21 cellular contexts compared by ENCODE assay signal in genomic region chr16:24970708-24971107, GRCh38.
"Had no signal": no experiment of that assay in that cellular context is flagged by ENCODE, and none has a peak within 500 bp of the region (broad histone marks: within the 10 kb centered on the region; RNA-seq: fewer than 3 reads in every experiment).

No MANE protein-coding gene starts in this region.

- H3K9me3 ChIP-seq: colonic mucosa, esophagus squamous epithelium, gastroesophageal sphincter, ovary, tibial artery, upper lobe of right lung, vagina had no signal

- H3K4me3 ChIP-seq: colonic mucosa, esophagus squamous epithelium, gastroesophageal sphincter, ovary, tibial artery, upper lobe of right lung, vagina had no signal

- H3K4me3 Mint-ChIP-seq: immature natural killer cell; mesothelial cell of epicardium; natural killer cell; neural crest cell; stimulated activated naive CD8-positive, alpha-beta T cell treated with anti-CD3 and anti-CD28 coated beads, Interleukin-15, Interleukin-2, amounts not matched to agents 100 ng/mL and 50 ng/mL, for 24 hours had no signal

- FAIRE-seq: small intestine had no signal

- ATAC-seq: gastroesophageal sphincter, left colon, natural killer cell, right cardiac atrium, upper lobe of right lung had no signal

- H3K9me3 Mint-ChIP-seq: immature natural killer cell; mesothelial cell of epicardium; natural killer cell; neural crest cell; stimulated activated naive CD8-positive, alpha-beta T cell treated with anti-CD3 and anti-CD28 coated beads, Interleukin-15, Interleukin-2, amounts not matched to agents 100 ng/mL and 50 ng/mL, for 24 hours had no signal

- DNase-seq: colonic mucosa; dermis blood vessel endothelial cell; esophagus squamous epithelium; glutamatergic neuron; immature natural killer cell; left colon; mammary epithelial cell; natural killer cell; ovary; right cardiac atrium; small intestine; stimulated activated CD4-positive, alpha-beta T cell treated with anti-CD3 and anti-CD28 coated beads, Interleukin-12 subunit alpha, Interleukin-12 subunit beta, amount 100 ng/mL, for 4 hours; stimulated activated CD4-positive, alpha-beta T cell treated with anti-CD3 and anti-CD28 coated beads, Interleukin-2, amount 100 ng/mL, for 48 hours; tibial artery; upper lobe of right lung had no signal

- H3K4me1 ChIP-seq: colonic mucosa, esophagus squamous epithelium, upper lobe of right lung had no signal

- H3K36me3 ChIP-seq: ovary had no signal

- H3K4me1 Mint-ChIP-seq: mesothelial cell of epicardium, neural crest cell had no signal

- H3K27me3 ChIP-seq: colonic mucosa, esophagus squamous epithelium, gastroesophageal sphincter, ovary, tibial artery, upper lobe of right lung, vagina had no signal

- H3K27ac ChIP-seq: colonic mucosa, esophagus squamous epithelium, gastroesophageal sphincter, ovary, tibial artery, upper lobe of right lung, vagina had no signal

- H3K27ac Mint-ChIP-seq: mesothelial cell of epicardium, natural killer cell, progenitor cell of endocrine pancreas had no signal

- H3K27me3 Mint-ChIP-seq: progenitor cell of endocrine pancreas; stimulated activated naive CD8-positive, alpha-beta T cell treated with anti-CD3 and anti-CD28 coated beads, Interleukin-15, Interleukin-2, amounts not matched to agents 100 ng/mL and 50 ng/mL, for 24 hours had no signal
